29 cellular contexts compared by ENCODE assay signal in the genomic region with DNA sequence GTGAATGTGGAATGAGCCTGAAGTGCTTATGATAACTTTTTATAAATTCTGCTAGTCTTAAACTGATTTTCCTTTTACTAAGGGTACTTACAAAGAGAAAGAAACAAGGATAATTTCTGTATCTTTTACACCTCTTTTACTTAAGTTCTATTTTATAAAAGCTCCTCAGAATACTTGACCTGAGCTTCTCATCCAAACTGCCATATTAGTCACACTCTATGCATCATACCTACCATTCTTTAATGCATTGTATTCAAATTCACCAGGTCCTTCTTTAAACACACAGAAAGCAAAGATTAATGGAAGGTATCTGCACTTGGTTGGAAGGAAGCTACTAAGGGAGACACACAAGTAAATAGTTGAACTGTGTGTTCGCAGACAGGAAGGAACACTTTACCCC. TPM values are rescaled to one million over a fixed set of nuclear protein-coding genes. Genes with fewer than 3 reads are reported as not detected.
"Had no signal": no experiment of that assay in that cellular context is flagged by ENCODE, and none has a peak within 500 bp of the region (broad histone marks: within the 10 kb centered on the region; RNA-seq: fewer than 3 reads in every experiment).

No MANE protein-coding gene starts in this region.

- H3K4me3 ChIP-seq: PC-9 had no signal

- ATAC-seq: activated CD8-positive, alpha-beta memory T cell treated with anti-CD3 and anti-CD28 coated beads, Interleukin-2, amount 10 ng/mL, durations not matched to agents 7 days and 5 days; activated CD8-positive, alpha-beta T cell treated with anti-CD3 and anti-CD28 coated beads, Interleukin-2, amount 10 ng/mL, durations not matched to agents 7 days and 5 days; WTC11 had no signal

- H2AFZ ChIP-seq: PC-9 had no signal

- H3K4me2 ChIP-seq: PC-9 had no signal

- DNase-seq: activated CD4-positive, alpha-beta T cell treated with anti-CD3 and anti-CD28 coated beads for 48 hours; activated CD4-positive, alpha-beta T cell treated with anti-CD3 and anti-CD28 coated beads, Interleukin-2, amount 50 U/mL, for 4 hours; activated CD4-positive, CD25-positive, alpha-beta regulatory T cell treated with anti-CD3 and anti-CD28 coated beads, Interleukin-2, amount 50 U/mL, for 72 hours; activated CD8-positive, alpha-beta memory T cell treated with anti-CD3 and anti-CD28 coated beads, Interleukin-2, amount 10 ng/mL, durations not matched to agents 7 days and 5 days; activated CD8-positive, alpha-beta T cell treated with anti-CD3 and anti-CD28 coated beads, Interleukin-2, amount 10 ng/mL, durations not matched to agents 7 days and 5 days; activated effector memory CD4-positive, alpha-beta T cell treated with anti-CD3 and anti-CD28 coated beads, Interleukin-2, amount 50 U/mL, for 16 hours; activated T-cell treated with anti-CD3 and anti-CD28 coated beads, Interleukin-2, amount 50 U/mL, for 24 hours; amygdala; cerebellar nuclear complex; KG1; NCI-H1092 treated with DMSO at 0.1 percent for 48 hours; NCI-H1417 treated with DMSO at 0.1 percent for 48 hours; NCI-H1694; NCI-H2029; NCI-H2107; NCI-H2171 treated with DMSO at 0.1 percent for 48 hours; NCI-H510A treated with DMSO at 0.1 percent for 48 hours; NCI-H69; PC-9; SHP77 treated with DMSO at 0.1 percent for 48 hours; T-helper 9 cell had no signal

- H3K27ac ChIP-seq: PC-9 had no signal

RNA-seq across cellular contexts. Expression of gene TOPAZ1, which starts 1.6 kb away (rescaled TPM):
- total RNA-seq: activated CD8-positive, alpha-beta memory T cell treated with anti-CD3 and anti-CD28 coated beads, Interleukin-2, amount 10 ng/mL, durations not matched to agents 7 days and 5 days; activated CD8-positive, alpha-beta T cell treated with anti-CD3 and anti-CD28 coated beads, Interleukin-2, amount 10 ng/mL, durations not matched to agents 7 days and 5 days; activated naive CD4-positive, alpha-beta T cell treated with anti-CD3 and anti-CD28 coated beads for 36 hours; activated T-helper 1 cell treated with anti-CD3 and anti-CD28 coated beads, Interleukin-12 subunit alpha, Interleukin-12 subunit beta, Interleukin-2, Interleukin-4 antibody, amounts not matched to agents 30 ng/mL and 10 ng/mL and 1 ng/mL, durations not matched to agents 14 hours and 24 hours and 36 hours; astrocyte; cardiac septum; LHCN-M2; MCF 10A; PC-9; SK-MEL-5; WTC11 had no signal
